In the genomic region with DNA sequence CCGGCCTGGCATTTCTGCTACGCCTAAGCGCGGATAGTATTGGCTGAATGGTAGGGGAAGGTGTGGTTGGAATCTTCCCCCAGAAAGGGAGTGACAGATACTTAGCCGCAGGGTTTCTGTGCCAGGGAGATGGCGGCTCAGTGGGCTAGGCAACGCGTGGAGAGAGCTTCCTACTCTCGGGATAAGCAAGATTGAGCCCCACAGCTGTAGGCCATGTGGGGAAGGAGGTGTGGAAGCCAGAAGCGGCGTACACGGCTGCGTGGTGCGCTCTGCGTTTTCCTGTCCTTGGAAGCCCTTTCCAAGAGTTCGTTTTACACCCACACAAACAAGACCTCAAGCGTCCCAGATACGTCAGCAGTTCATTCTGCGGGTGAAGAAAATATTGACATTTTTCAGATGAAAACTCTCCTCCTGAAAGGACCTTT, we compare ENCODE assay signal across 8 cellular contexts.
DNase-seq lines count a peak whose midpoint lies in the region; ATAC-seq and TF ChIP-seq lines count a peak whose summit lies in the region.

No MANE protein-coding gene starts in this region.

- H3K27ac ChIP-seq in duodenal mucosa (ENCODE audit: low read depth, low read length), result peak overlapping the region; percentile 36

- H3K9me3 ChIP-seq in duodenal mucosa (ENCODE audit: control insufficient read depth in 1 of 2, low read length in 2 of 2), result no peaks in the 10 kb centered on the region

- CTCF ChIA-PET in HEK293T (lab: Yijun Ruan, JAX), result no interaction called here

- peaks cover 15% of the 10 kb centered on the region for H3K27me3 Mint-ChIP-seq in memory B cell

- peaks cover 0 to 12% of the 10 kb centered on the region in 2 donors for H3K27me3 ChIP-seq in duodenal mucosa (ENCODE audit: control insufficient read depth in 1 of 2, insufficient read depth in 2 of 2, low read length in 2 of 2)

- peaks cover 11% of the 10 kb centered on the region for H3K4me1 Mint-ChIP-seq in memory B cell
- H3K4me1 Mint-ChIP-seq in stimulated activated effector memory CD8-positive, alpha-beta T cell treated with anti-CD3 and anti-CD28 coated beads, Interleukin-12 subunit alpha, Interleukin-12 subunit beta, amount 100 ng/mL, for 72 hours, result peaks cover 22% of the 10 kb centered on the region

- peak overlapping the region; percentile 87 to 95 for H3K4me3 ChIP-seq in duodenal mucosa (ENCODE audit: low read depth in 1 of 2, low read length in 2 of 2)

- no peaks in the 10 kb centered on the region for H3K36me3 Mint-ChIP-seq in memory B cell
- no peaks in the 10 kb centered on the region for H3K36me3 Mint-ChIP-seq in stimulated activated effector memory CD8-positive, alpha-beta T cell treated with anti-CD3 and anti-CD28 coated beads, Interleukin-12 subunit alpha, Interleukin-12 subunit beta, amount 100 ng/mL, for 72 hours

- ATAC-seq in memory B cell (ENCODE audit: low read depth) (peak; percentile 30), HG03457 (IDR thresholded peaks at IDR 0.05; ENCODE audit: unreplicated experiment) (no peak)
- peak; percentile 58 for ATAC-seq in stimulated activated effector memory CD8-positive, alpha-beta T cell treated with anti-CD3 and anti-CD28 coated beads, Interleukin-12 subunit alpha, Interleukin-12 subunit beta, amount 100 ng/mL, for 72 hours

- DNase-seq in GM10266 (ENCODE audit: extremely low spot score) (peak; percentile 31), HEK293T (ENCODE audit: extremely low spot score) (peak; percentile 36), NCI-H1436 (lab: John Stamatoyannopoulos, UW) (peak; percentile 45), memory B cell (ENCODE audit: low spot score in 2 of 2) (peak; percentile 9 to 15)
- DNase-seq in activated CD4-positive, alpha-beta T cell treated with anti-CD3 and anti-CD28 coated beads for 4 hours, result peak; percentile 30 to 31
- DNase-seq in stimulated activated effector memory CD8-positive, alpha-beta T cell treated with anti-CD3 and anti-CD28 coated beads, Interleukin-12 subunit alpha, Interleukin-12 subunit beta, amount 100 ng/mL, for 72 hours (ENCODE audit: low spot score in 2 of 2), result peak; percentile 10 to 53

- H3K9ac ChIP-seq in duodenal mucosa (ENCODE audit: low read depth in 1 of 2, low read length in 2 of 2), result peak overlapping the region; percentile 56 to 70

- H3K36me3 ChIP-seq in duodenal mucosa (ENCODE audit: control insufficient read depth in 1 of 2, insufficient read depth in 2 of 2, low read length in 2 of 2), result no peaks in the 10 kb centered on the region

- H3K4me1 ChIP-seq in duodenal mucosa (ENCODE audit: control insufficient read depth in 1 of 2, insufficient read depth in 2 of 2, low read length in 2 of 2), result peaks cover 9 to 16% of the 10 kb centered on the region in 2 donors

- H3K27ac Mint-ChIP-seq in memory B cell, result peak overlapping the region; percentile 78
- H3K27ac Mint-ChIP-seq in stimulated activated effector memory CD8-positive, alpha-beta T cell treated with anti-CD3 and anti-CD28 coated beads, Interleukin-12 subunit alpha, Interleukin-12 subunit beta, amount 100 ng/mL, for 72 hours, result peak overlapping the region; percentile 77

- H3K9me3 Mint-ChIP-seq in memory B cell, result no peaks in the 10 kb centered on the region
- no peaks in the 10 kb centered on the region for H3K9me3 Mint-ChIP-seq in stimulated activated effector memory CD8-positive, alpha-beta T cell treated with anti-CD3 and anti-CD28 coated beads, Interleukin-12 subunit alpha, Interleukin-12 subunit beta, amount 100 ng/mL, for 72 hours

- no peak for TF ChIP-seq CTCF in GM10266 (IDR thresholded peaks at IDR 0.05; ENCODE audit: control insufficient read depth, insufficient read depth, low read depth, missing control alignments)

- POLR2A ChIA-PET in HEK293T (lab: Yijun Ruan, JAX), result interaction anchor here (1.0 to 1.4 kb wide), 3 partner anchors 9 to 12 kb away, joined by 3 to 4 read pairs (median 4); no protein-coding TSS in a partner anchor

- peak overlapping the region; percentile 93 for H3K4me3 Mint-ChIP-seq in memory B cell
- peak overlapping the region; percentile 94 for H3K4me3 Mint-ChIP-seq in stimulated activated effector memory CD8-positive, alpha-beta T cell treated with anti-CD3 and anti-CD28 coated beads, Interleukin-12 subunit alpha, Interleukin-12 subunit beta, amount 100 ng/mL, for 72 hours

TF ChIP-seq in HEK293T, 16 proteins besides CTCF, POLR2A, EP300 and RAD21:
- TF ChIP-seq L3MBTL2 (conservative IDR thresholded peaks at IDR 0.05) (peak; percentile 63), LEF1 (IDR thresholded peaks at IDR 0.05; ENCODE audit: borderline replicate concordance) (no peak), TARDBP (IDR thresholded peaks at IDR 0.05) (no peak), ARNT (IDR thresholded peaks at IDR 0.05) (no peak)
